In genomic region chr21:32415999-32416398, GRCh38 we compare ENCODE assay signal across 2 cellular contexts.
TF ChIP-seq lines count a peak whose summit lies in the region.

No MANE protein-coding gene starts in this region.

TF ChIP-seq in A549, 52 proteins besides CTCF, POLR2A, EP300 and RAD21:
- TF ChIP-seq TFCP2L1 (CRISPR knock-in tag; IDR thresholded peaks at IDR 0.05) = no peak
- no peak for TF ChIP-seq RCOR1 (IDR thresholded peaks at IDR 0.05; ENCODE audit: low read depth, low read length)
- no peak for TF ChIP-seq FOSL2 (IDR thresholded peaks at IDR 0.05)
- TF ChIP-seq FOSL2 (CRISPR knock-in tag; IDR thresholded peaks at IDR 0.05) = no peak
- no peak for TF ChIP-seq ATOH8 (CRISPR knock-in tag; IDR thresholded peaks at IDR 0.05; ENCODE audit: low read depth)
- no peak for TF ChIP-seq HDAC2 (IDR thresholded peaks at IDR 0.05)
- TF ChIP-seq MAX (IDR thresholded peaks at IDR 0.05) = no peak
- no peak for TF ChIP-seq HES2 (IDR thresholded peaks at IDR 0.05)
- no peak for TF ChIP-seq SREBF2 (IDR thresholded peaks at IDR 0.05)
- TF ChIP-seq CBX8 (IDR thresholded peaks at IDR 0.05) = no peak
- TF ChIP-seq BCL3 (IDR thresholded peaks at IDR 0.05) = no peak
- no peak for TF ChIP-seq JUN (IDR thresholded peaks at IDR 0.05)
- TF ChIP-seq MAZ (IDR thresholded peaks at IDR 0.05; ENCODE audit: borderline replicate concordance, low read depth, low read length) = no peak
- TF ChIP-seq PBX3 (IDR thresholded peaks at IDR 0.05) = no peak
- no peak for TF ChIP-seq NFE2L2 (conservative IDR thresholded peaks at IDR 0.05; ENCODE audit: low read length)
- TF ChIP-seq FOSB (CRISPR knock-in tag; IDR thresholded peaks at IDR 0.05) = no peak
- TF ChIP-seq NPAS2 (CRISPR knock-in tag; IDR thresholded peaks at IDR 0.05; ENCODE audit: borderline replicate concordance) = no peak
- TF ChIP-seq KDM5A (IDR thresholded peaks at IDR 0.05) = no peak
- no peak for TF ChIP-seq USF2 (IDR thresholded peaks at IDR 0.05)
- TF ChIP-seq TP53 (CRISPR knock-in tag; IDR thresholded peaks at IDR 0.05) = no peak
TF ChIP-seq in A549: peak in this region for 0.

TF ChIP-seq in HCT116, 20 proteins besides CTCF, POLR2A, EP300 and RAD21:
- no peak for TF ChIP-seq FOSL1 (IDR thresholded peaks at IDR 0.05; ENCODE audit: low read depth)
- no peak for TF ChIP-seq POLR2AphosphoS5 (IDR thresholded peaks at IDR 0.05; ENCODE audit: low read depth, low read length)
- TF ChIP-seq SP1 (IDR thresholded peaks at IDR 0.05; ENCODE audit: low read depth) = no peak
- no peak for TF ChIP-seq CBX3 (IDR thresholded peaks at IDR 0.05; ENCODE audit: low read depth)
- no peak for TF ChIP-seq JUND (IDR thresholded peaks at IDR 0.05)
- no peak for TF ChIP-seq ZNF274 (IDR thresholded peaks at IDR 0.05; ENCODE audit: low read depth, low read length)
- TF ChIP-seq SIN3A (IDR thresholded peaks at IDR 0.05; ENCODE audit: low read depth) = no peak
- no peak for TF ChIP-seq ATF3 (IDR thresholded peaks at IDR 0.05)
- TF ChIP-seq EGR1 (IDR thresholded peaks at IDR 0.05; ENCODE audit: low read depth) = no peak
- no peak for TF ChIP-seq SRF (IDR thresholded peaks at IDR 0.05; ENCODE audit: low read depth)
- no peak for TF ChIP-seq TCF7L2 (IDR thresholded peaks at IDR 0.05; ENCODE audit: borderline replicate concordance, extremely low read depth, insufficient read depth, insufficient read length)
